Comparison of ENCODE assay signal across 1 cellular context in the genomic region with DNA sequence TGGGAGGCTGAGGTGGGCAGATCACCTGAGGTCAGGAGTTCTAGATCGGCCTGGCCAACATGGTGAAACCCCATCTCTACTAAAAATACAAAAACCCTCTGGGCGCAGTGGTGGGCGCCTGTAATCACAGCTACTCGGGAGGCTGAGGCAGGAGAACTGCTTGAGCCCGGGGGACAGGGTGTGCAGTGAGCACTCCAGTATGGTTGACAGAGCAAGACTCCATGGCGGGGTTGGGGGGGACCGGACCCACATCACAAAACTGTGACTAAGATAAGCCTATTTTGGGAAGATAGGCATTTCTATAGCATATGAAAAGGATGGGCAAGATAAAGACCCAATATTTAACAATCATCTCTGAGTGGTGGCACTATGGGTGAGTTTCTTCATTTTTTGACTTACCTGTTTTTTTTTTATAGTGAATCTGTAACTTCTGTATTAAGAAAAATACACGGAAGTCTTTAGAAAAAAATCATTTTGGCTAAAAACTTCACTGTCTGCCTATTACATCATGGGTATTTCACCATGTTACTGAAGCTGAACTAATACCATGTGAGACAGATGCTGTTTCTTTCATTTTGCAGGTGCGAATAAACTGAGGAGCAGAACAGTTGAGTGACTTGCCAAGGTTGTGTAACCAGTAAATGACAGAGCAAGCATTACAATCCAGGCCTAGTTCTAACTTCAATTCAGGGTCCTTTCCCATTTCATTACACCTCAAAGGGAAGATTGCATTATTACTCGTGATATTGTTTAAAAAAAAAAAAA.
TF ChIP-seq lines count a peak whose summit lies in the region.

No MANE protein-coding gene starts in this region.

TF ChIP-seq in liver, 16 proteins besides CTCF, POLR2A, EP300 and RAD21 (continued from another document):
- TF ChIP-seq, protein P1, sequence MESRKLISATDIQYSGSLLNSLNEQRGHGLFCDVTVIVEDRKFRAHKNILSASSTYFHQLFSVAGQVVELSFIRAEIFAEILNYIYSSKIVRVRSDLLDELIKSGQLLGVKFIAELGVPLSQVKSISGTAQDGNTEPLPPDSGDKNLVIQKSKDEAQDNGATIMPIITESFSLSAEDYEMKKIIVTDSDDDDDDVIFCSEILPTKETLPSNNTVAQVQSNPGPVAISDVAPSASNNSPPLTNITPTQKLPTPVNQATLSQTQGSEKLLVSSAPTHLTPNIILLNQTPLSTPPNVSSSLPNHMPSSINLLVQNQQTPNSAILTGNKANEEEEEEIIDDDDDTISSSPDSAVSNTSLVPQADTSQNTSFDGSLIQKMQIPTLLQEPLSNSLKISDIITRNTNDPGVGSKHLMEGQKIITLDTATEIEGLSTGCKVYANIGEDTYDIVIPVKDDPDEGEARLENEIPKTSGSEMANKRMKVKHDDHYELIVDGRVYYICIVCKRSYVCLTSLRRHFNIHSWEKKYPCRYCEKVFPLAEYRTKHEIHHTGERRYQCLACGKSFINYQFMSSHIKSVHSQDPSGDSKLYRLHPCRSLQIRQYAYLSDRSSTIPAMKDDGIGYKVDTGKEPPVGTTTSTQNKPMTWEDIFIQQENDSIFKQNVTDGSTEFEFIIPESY (IDR thresholded peaks at IDR 0.05): peak; percentile 31
- TF ChIP-seq, protein P2, sequence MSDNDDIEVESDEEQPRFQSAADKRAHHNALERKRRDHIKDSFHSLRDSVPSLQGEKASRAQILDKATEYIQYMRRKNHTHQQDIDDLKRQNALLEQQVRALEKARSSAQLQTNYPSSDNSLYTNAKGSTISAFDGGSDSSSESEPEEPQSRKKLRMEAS (IDR thresholded peaks at IDR 0.05): no peak
- TF ChIP-seq FOXA1 (IDR thresholded peaks at IDR 0.05) (no peak), RXRA (IDR thresholded peaks at IDR 0.05) (peak in 1 of 2 donors; percentile 65), SP1 (IDR thresholded peaks at IDR 0.05) (peak; percentile 46), JUND (IDR thresholded peaks at IDR 0.05) (peak in 1 of 2 donors; percentile 44), FOXA2 (IDR thresholded peaks at IDR 0.05) (no peak), YY1 (IDR thresholded peaks at IDR 0.05) (peak; percentile 59), EGR1 (IDR thresholded peaks at IDR 0.05; ENCODE audit: low read depth in 2 of 2) (no peak), HNF4A (conservative IDR thresholded peaks at IDR 0.05) (peak; percentile 41 to 59), HNF4G (IDR thresholded peaks at IDR 0.05) (peak; percentile 15)
- TF ChIP-seq, protein P3, sequence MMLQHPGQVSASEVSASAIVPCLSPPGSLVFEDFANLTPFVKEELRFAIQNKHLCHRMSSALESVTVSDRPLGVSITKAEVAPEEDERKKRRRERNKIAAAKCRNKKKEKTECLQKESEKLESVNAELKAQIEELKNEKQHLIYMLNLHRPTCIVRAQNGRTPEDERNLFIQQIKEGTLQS (IDR thresholded peaks at IDR 0.05): peak; percentile 74
